11 cellular contexts compared by ENCODE assay signal in genomic region chr12:92396647-92397258, GRCh38.
A peak's percentile ranks its signal among the peaks of the same experiment; 100 is the strongest.
DNase-seq lines count a peak whose midpoint lies in the region; ATAC-seq and TF ChIP-seq lines count a peak whose summit lies in the region.
"Had no signal": no experiment of that assay in that cellular context is flagged by ENCODE, and none has a peak within 500 bp of the region (broad histone marks: within the 10 kb centered on the region; RNA-seq: fewer than 3 reads in every experiment).

No MANE protein-coding gene starts in this region.

- H3K27ac Mint-ChIP-seq in naive B cell (peak overlapping the region; percentile 33 to 94 (median 72)), WTC11 (no peak overlapping the region)

- H3K4me1 ChIP-seq in BLaER1, result peaks cover 17% of the 10 kb centered on the region; the same call in 1 of the 2 replicates
- H3K4me1 ChIP-seq: sigmoid colon had no signal

- no peaks in the 10 kb centered on the region for H4K20me1 ChIP-seq in BLaER1

- peaks cover 38% of the 10 kb centered on the region for H3K9me3 ChIP-seq in BLaER1

- H3K4me3 ChIP-seq in BLaER1 (no peak overlapping the region), brain microvascular endothelial cell (ENCODE audit: low read depth, low read length) (no peak overlapping the region)
- H3K4me3 ChIP-seq: sigmoid colon had no signal

- TF ChIP-seq CTCF in brain microvascular endothelial cell (IDR thresholded peaks at IDR 0.05; ENCODE audit: low read depth, low read length, missing control alignments) (no peak), WTC11 (IDR thresholded peaks at IDR 0.05) (no peak)

- H3K36me3 Mint-ChIP-seq in naive B cell (peaks cover 0 to 15% of the 10 kb centered on the region in 2 donors), WTC11 (peaks cover 32% of the 10 kb centered on the region)

- no peak overlapping the region for H3K4me3 Mint-ChIP-seq in naive B cell
- H3K4me3 Mint-ChIP-seq in WTC11, result no peak overlapping the region

- no peak overlapping the region for H3K9ac ChIP-seq in BLaER1

- peaks cover 60 to 88% (median 82%) of the 10 kb centered on the region in 3 donors for H3K4me1 Mint-ChIP-seq in naive B cell
- peaks cover 11% of the 10 kb centered on the region; the same call in 1 of the 2 replicates for H3K4me1 Mint-ChIP-seq in WTC11

- H3K4me2 ChIP-seq in BLaER1, result peak overlapping the region; percentile 14; the same call in 1 of the 2 replicates

- H3K27ac ChIP-seq in BLaER1, result no peak overlapping the region
- H3K27ac ChIP-seq in brain microvascular endothelial cell, result no peak overlapping the region
- H3K27ac ChIP-seq: sigmoid colon had no signal

- H3K36me3 ChIP-seq in BLaER1, result no peaks in the 10 kb centered on the region
- no peaks in the 10 kb centered on the region for H3K36me3 ChIP-seq in brain microvascular endothelial cell (replicated peaks)
- H3K36me3 ChIP-seq: sigmoid colon had no signal

- in situ Hi-C loops in brain microvascular endothelial cell (cut with HindIII; ENCODE audit: low pct_ligation_motif_present, low sequenced_read_pairs), result no loop called here

- DNase-seq in HS-5 (ENCODE audit: low read depth) (peak; percentile 34), brain microvascular endothelial cell (peak; percentile 63), naive B cell (no peak), SIG-M5 (lab: John Stamatoyannopoulos, UW) (no peak), WTC11 (ENCODE audit: low spot score) (no peak)
- DNase-seq: left cardiac atrium, NCI-H2171 treated with DMSO at 0.1 percent for 48 hours, sigmoid colon had no signal

- H3K9me3 Mint-ChIP-seq in naive B cell (peaks cover 4 to 35% (median 21%) of the 10 kb centered on the region in 7 donors), WTC11 (peaks cover 52% of the 10 kb centered on the region)

- no peak for ATAC-seq in naive B cell (ENCODE audit: low read depth in 2 of 2)
- no peak for ATAC-seq in HG03175 (IDR thresholded peaks at IDR 0.05; ENCODE audit: unreplicated experiment)
- ATAC-seq in WTC11, result no peak
- no peak for ATAC-seq in GM18520 (IDR thresholded peaks at IDR 0.05; ENCODE audit: unreplicated experiment)

- no peaks in the 10 kb centered on the region for H3K27me3 Mint-ChIP-seq in naive B cell
- peaks cover 6% of the 10 kb centered on the region for H3K27me3 Mint-ChIP-seq in WTC11 (ENCODE audit: low read depth)

- CTCF ChIA-PET in WTC11 (lab: Charles Lee), result no interaction called here

- POLR2A ChIA-PET in WTC11 (lab: Charles Lee), result no interaction called here

- H3K27me3 ChIP-seq in BLaER1 (no peaks in the 10 kb centered on the region), brain microvascular endothelial cell (replicated peaks) (no peaks in the 10 kb centered on the region)
- H3K27me3 ChIP-seq: sigmoid colon had no signal

TF ChIP-seq in WTC11, 78 proteins besides CTCF, POLR2A, EP300 and RAD21:
- TF ChIP-seq SOX15 (CRISPR knock-in tag; IDR thresholded peaks at IDR 0.05) (no peak), ZNF263 (CRISPR knock-in tag; IDR thresholded peaks at IDR 0.05; ENCODE audit: low read depth) (no peak), E2F5 (CRISPR knock-in tag; IDR thresholded peaks at IDR 0.05) (no peak), SMAD4 (CRISPR knock-in tag; IDR thresholded peaks at IDR 0.05) (no peak), ZNF532 (CRISPR knock-in tag; IDR thresholded peaks at IDR 0.05; ENCODE audit: borderline replicate concordance) (no peak), IRF2 (CRISPR knock-in tag; IDR thresholded peaks at IDR 0.05; ENCODE audit: borderline replicate concordance, low read depth) (no peak)
- TF ChIP-seq, protein P1, sequence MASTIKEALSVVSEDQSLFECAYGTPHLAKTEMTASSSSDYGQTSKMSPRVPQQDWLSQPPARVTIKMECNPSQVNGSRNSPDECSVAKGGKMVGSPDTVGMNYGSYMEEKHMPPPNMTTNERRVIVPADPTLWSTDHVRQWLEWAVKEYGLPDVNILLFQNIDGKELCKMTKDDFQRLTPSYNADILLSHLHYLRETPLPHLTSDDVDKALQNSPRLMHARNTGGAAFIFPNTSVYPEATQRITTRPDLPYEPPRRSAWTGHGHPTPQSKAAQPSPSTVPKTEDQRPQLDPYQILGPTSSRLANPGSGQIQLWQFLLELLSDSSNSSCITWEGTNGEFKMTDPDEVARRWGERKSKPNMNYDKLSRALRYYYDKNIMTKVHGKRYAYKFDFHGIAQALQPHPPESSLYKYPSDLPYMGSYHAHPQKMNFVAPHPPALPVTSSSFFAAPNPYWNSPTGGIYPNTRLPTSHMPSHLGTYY (CRISPR knock-in tag; IDR thresholded peaks at IDR 0.05), result no peak
- TF ChIP-seq, protein P2, sequence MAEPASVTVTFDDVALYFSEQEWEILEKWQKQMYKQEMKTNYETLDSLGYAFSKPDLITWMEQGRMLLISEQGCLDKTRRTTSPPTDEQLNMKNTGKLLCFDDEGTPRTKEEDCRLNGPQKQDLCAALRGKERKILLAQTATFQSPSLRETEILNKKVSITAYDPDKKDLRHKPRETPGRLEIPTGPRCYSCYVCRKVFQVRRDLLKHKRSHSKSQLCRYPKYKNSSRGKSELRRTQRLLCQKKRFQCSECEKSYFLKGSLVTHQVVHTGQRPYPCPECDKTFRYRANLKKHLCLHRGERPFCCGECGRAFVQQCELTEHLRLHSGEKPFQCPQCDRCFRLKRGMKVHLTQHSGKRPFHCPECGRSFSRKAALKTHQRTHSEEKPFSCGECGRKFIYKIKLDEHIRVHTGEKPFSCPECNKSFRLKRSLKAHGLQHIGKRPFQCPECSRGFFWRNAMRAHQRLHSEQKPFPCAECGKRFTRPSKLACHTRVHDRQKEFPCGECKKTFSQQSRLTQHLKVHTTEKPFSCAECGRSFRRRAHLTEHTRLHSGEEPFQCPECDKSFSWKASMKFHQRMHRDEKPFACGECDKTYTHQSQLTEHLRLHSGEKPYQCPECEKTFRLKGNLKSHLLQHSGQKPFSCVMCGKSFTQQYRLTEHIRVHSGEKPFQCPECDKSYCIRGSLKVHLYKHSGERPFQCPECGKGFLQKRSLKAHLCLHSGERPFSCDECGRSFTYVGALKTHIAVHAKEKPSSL (CRISPR knock-in tag; conservative IDR thresholded peaks at IDR 0.05), result no peak
- TF ChIP-seq, protein P3, sequence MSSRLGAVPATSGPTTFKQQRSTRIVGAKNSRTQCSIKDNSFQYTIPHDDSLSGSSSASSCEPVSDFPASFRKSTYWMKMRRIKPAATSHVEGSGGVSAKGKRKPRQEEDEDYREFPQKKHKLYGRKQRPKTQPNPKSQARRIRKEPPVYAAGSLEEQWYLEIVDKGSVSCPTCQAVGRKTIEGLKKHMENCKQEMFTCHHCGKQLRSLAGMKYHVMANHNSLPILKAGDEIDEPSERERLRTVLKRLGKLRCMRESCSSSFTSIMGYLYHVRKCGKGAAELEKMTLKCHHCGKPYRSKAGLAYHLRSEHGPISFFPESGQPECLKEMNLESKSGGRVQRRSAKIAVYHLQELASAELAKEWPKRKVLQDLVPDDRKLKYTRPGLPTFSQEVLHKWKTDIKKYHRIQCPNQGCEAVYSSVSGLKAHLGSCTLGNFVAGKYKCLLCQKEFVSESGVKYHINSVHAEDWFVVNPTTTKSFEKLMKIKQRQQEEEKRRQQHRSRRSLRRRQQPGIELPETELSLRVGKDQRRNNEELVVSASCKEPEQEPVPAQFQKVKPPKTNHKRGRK (CRISPR knock-in tag; IDR thresholded peaks at IDR 0.05; ENCODE audit: borderline replicate concordance), result no peak

Comparison
In these comparisons a context has a peak if more than half of its experiments do, and no peak if none do; other contexts are left out.
1. DNase-seq: peak in HS-5 (single experiment) and brain microvascular endothelial cell (single experiment); none in naive B cell (single experiment), SIG-M5 (single experiment) and WTC11 (single experiment).